Comparison of ENCODE assay signal across 14 cellular contexts in the genomic region with DNA sequence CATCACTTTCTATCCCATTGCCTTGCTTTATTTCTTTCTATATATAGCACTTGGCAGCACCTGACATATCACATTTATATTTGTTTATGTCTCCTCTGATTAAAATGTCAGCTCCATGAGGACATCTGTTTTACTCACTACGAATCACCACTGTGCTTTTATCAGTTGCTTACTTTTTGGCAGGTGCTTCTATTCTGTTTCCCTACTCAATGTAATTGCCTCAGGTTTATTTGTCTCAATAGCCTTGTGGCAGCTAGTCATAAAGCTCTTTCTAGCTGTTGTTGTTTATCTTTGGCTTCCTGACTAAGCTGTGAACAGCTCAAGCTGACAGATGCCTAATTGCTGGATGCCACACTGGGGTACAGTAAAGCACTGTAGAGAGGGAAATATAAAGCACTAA.
DNase-seq lines count a peak whose midpoint lies in the region; ATAC-seq, FAIRE-seq and TF ChIP-seq lines count a peak whose summit lies in the region.
"Had no signal": no experiment of that assay in that cellular context is flagged by ENCODE, and none has a peak within 500 bp of the region (broad histone marks: within the 10 kb centered on the region; RNA-seq: fewer than 3 reads in every experiment).

No MANE protein-coding gene starts in this region.

- H4K8ac ChIP-seq in IMR-90 (ENCODE audit: low read depth in 2 of 2, low read length in 2 of 2): no peak overlapping the region

- H2AK9ac ChIP-seq in IMR-90 (replicated peaks; ENCODE audit: low read depth, low read length, poor library complexity): no peak overlapping the region

- no peak overlapping the region for H3K56ac ChIP-seq in IMR-90 (ENCODE audit: extremely low read depth, insufficient read depth, low read length)

- ATAC-seq in IMR-90 (ENCODE audit: low read depth) (no peak), GM19351 (IDR thresholded peaks at IDR 0.05; ENCODE audit: unreplicated experiment) (no peak), upper lobe of right lung (no peak)

- H3K4me3 ChIP-seq in IMR-90 (ENCODE audit: insufficient read depth, low read depth, low read length) (no peak overlapping the region), endothelial cell of umbilical vein (replicated peaks in 1 of 3; ENCODE audit: insufficient read depth in 1 of 3, low read depth in 1 of 3, low read length in 3 of 3) (no peak overlapping the region), upper lobe of right lung (no peak overlapping the region)
- H3K4me3 ChIP-seq: BLaER1 treated with 17β-estradiol and CSF1 and Interleukin-3, amounts not matched to agents 10 nM and 100 nM; coronary artery had no signal

- no peaks in the 10 kb centered on the region for H3K27me3 Mint-ChIP-seq in activated T-helper 1 cell treated with anti-CD3 and anti-CD28 coated beads, Interleukin-12 subunit alpha, Interleukin-12 subunit beta, Interleukin-2, Interleukin-4 antibody, amounts not matched to agents 30 ng/mL and 10 ng/mL and 1 ng/mL, durations not matched to agents 14 hours and 24 hours and 36 hours (ENCODE audit: insufficient read depth)
- H3K27me3 Mint-ChIP-seq: IgD-negative memory B cell had no signal

- H3K4me1 Mint-ChIP-seq in activated T-helper 1 cell treated with anti-CD3 and anti-CD28 coated beads, Interleukin-12 subunit alpha, Interleukin-12 subunit beta, Interleukin-2, Interleukin-4 antibody, amounts not matched to agents 30 ng/mL and 10 ng/mL and 1 ng/mL, durations not matched to agents 14 hours and 24 hours and 36 hours (ENCODE audit: low read depth): peaks cover 14% of the 10 kb centered on the region

- no peak overlapping the region for H3K27ac ChIP-seq in IMR-90 (ENCODE audit: insufficient read depth, low read length)
- no peak overlapping the region for H3K27ac ChIP-seq in endothelial cell of umbilical vein (ENCODE audit: insufficient read depth, low read depth, low read length)
- no peak overlapping the region for H3K27ac ChIP-seq in upper lobe of right lung
- H3K27ac ChIP-seq: BLaER1 treated with 17β-estradiol and CSF1 and Interleukin-3, amounts not matched to agents 10 nM and 100 nM; coronary artery; VCaP had no signal

- POLR2A ChIA-PET in IMR-90 (lab: Charles Lee; ENCODE audit: unreplicated experiment): no interaction called here
- POLR2A ChIA-PET in endothelial cell of umbilical vein (lab: Charles Lee): no interaction called here

- H2AK5ac ChIP-seq in IMR-90 (ENCODE audit: low read depth, low read length): no peak overlapping the region

- no peak overlapping the region for H2BK120ac ChIP-seq in IMR-90 (ENCODE audit: low read depth, low read length)

- CTCF ChIA-PET in IMR-90 (lab: Yijun Ruan, JAX): no interaction called here
- CTCF ChIA-PET in endothelial cell of umbilical vein (lab: Charles Lee): interaction anchor here (0.7 to 1.4 kb wide), 4 partner anchors 8 to 102 kb away, joined by 3 to 4 read pairs (median 3); no protein-coding TSS in a partner anchor

- WGBS in IMR-90 (ENCODE audit: extremely low coverage in 2 of 2, insufficient read length in 1 of 2), 2 experiments: no CpG with 5 or more reads among the region's 1 CpG

- BruUV-seq in IMR-90 (replicated peaks; lab: Mats Ljungman, UMichigan) (no TSS peak), endothelial cell of umbilical vein (replicated peaks; lab: Mats Ljungman, UMichigan) (no TSS peak)

- H3K79me1 ChIP-seq in IMR-90 (ENCODE audit: low read depth in 1 of 2, low read length in 2 of 2): no peaks in the 10 kb centered on the region

- TF ChIP-seq POLR2A in IMR-90 (IDR thresholded peaks at IDR 0.05; ENCODE audit: low read depth, low read length): no peak
- no peak for TF ChIP-seq POLR2A in endothelial cell of umbilical vein (IDR thresholded peaks at IDR 0.05; ENCODE audit: low read depth, low read length)

- H3K36me3 ChIP-seq in IMR-90 (ENCODE audit: control insufficient read depth, insufficient read depth, low read length): peaks cover 6% of the 10 kb centered on the region
- H3K36me3 ChIP-seq in endothelial cell of umbilical vein (ENCODE audit: control insufficient read depth in 2 of 2, extremely low read depth in 1 of 2, insufficient read depth in 2 of 2, low read length in 2 of 2): peaks cover 0 to 10% of the 10 kb centered on the region in 2 experiments
- H3K36me3 ChIP-seq in upper lobe of right lung: peaks cover 86% of the 10 kb centered on the region

- TF ChIP-seq RAD21 in IMR-90 (IDR thresholded peaks at IDR 0.05; ENCODE audit: low read length): no peak

- H3K9ac ChIP-seq in IMR-90 (ENCODE audit: low read depth, low read length): no peak overlapping the region
- H3K9ac ChIP-seq in endothelial cell of umbilical vein (replicated peaks; ENCODE audit: extremely low read depth, insufficient read depth, low read length): no peak overlapping the region
- H3K9ac ChIP-seq: BLaER1 treated with 17β-estradiol and CSF1 and Interleukin-3, amounts not matched to agents 10 nM and 100 nM had no signal

- dilution Hi-C loops in IMR-90 (cut with HindIII; ENCODE audit: low sequenced_read_pairs, unreplicated experiment): no loop called here
- dilution Hi-C loops in endothelial cell of umbilical vein (cut with MboI; ENCODE audit: extremely low pct_ligation_motif_present, low sequenced_read_pairs): no loop called here

- intact Hi-C loops in IMR-90 (cut with micrococcal nuclease) (no loop called here), endothelial cell of umbilical vein (cut with micrococcal nuclease) (no loop called here), upper lobe of right lung (cut with DNase I) (no loop called here)
- intact Hi-C loops in activated T-helper 1 cell treated with anti-CD3 and anti-CD28 coated beads, Interleukin-12 subunit alpha, Interleukin-12 subunit beta, Interleukin-2, Interleukin-4 antibody, amounts not matched to agents 30 ng/mL and 10 ng/mL and 1 ng/mL, durations not matched to agents 14 hours and 24 hours and 36 hours (cut with micrococcal nuclease): no loop called here

- H3K4me2 ChIP-seq in IMR-90 (ENCODE audit: low read depth, low read length) (no peak overlapping the region), endothelial cell of umbilical vein (ENCODE audit: insufficient read depth, low read length) (no peak overlapping the region)
- H3K4me2 ChIP-seq: BLaER1 treated with 17β-estradiol and CSF1 and Interleukin-3, amounts not matched to agents 10 nM and 100 nM had no signal

- H3K9me3 Mint-ChIP-seq in activated T-helper 1 cell treated with anti-CD3 and anti-CD28 coated beads, Interleukin-12 subunit alpha, Interleukin-12 subunit beta, Interleukin-2, Interleukin-4 antibody, amounts not matched to agents 30 ng/mL and 10 ng/mL and 1 ng/mL, durations not matched to agents 14 hours and 24 hours and 36 hours: no peaks in the 10 kb centered on the region
- H3K9me3 Mint-ChIP-seq: IgD-negative memory B cell had no signal

- no peaks in the 10 kb centered on the region for H3K79me2 ChIP-seq in endothelial cell of umbilical vein (ENCODE audit: control insufficient read depth, insufficient read depth, low read length)

- FAIRE-seq in endothelial cell of umbilical vein (lab: Jason Lieb, UNC): no peak
- FAIRE-seq: RCC 7860 had no signal

- no peak overlapping the region for H3K23ac ChIP-seq in IMR-90 (ENCODE audit: low read depth, low read length)

- H3K4me3 Mint-ChIP-seq in activated T-helper 1 cell treated with anti-CD3 and anti-CD28 coated beads, Interleukin-12 subunit alpha, Interleukin-12 subunit beta, Interleukin-2, Interleukin-4 antibody, amounts not matched to agents 30 ng/mL and 10 ng/mL and 1 ng/mL, durations not matched to agents 14 hours and 24 hours and 36 hours: no peak overlapping the region
- H3K4me3 Mint-ChIP-seq: IgD-negative memory B cell had no signal

- peaks cover 3% of the 10 kb centered on the region; the same call in 1 of the 2 replicates for H3K4me1 ChIP-seq in IMR-90 (ENCODE audit: control insufficient read depth, insufficient read depth, low read length)
- H3K4me1 ChIP-seq in endothelial cell of umbilical vein (ENCODE audit: control insufficient read depth, extremely low read depth, insufficient read depth, low read length): no peaks in the 10 kb centered on the region
- H3K4me1 ChIP-seq in upper lobe of right lung: no peaks in the 10 kb centered on the region
- H3K4me1 ChIP-seq: BLaER1 treated with 17β-estradiol and CSF1 and Interleukin-3, amounts not matched to agents 10 nM and 100 nM had no signal

- no peak overlapping the region for H2BK20ac ChIP-seq in IMR-90 (ENCODE audit: low read depth, low read length)

- H3K36me3 Mint-ChIP-seq in activated T-helper 1 cell treated with anti-CD3 and anti-CD28 coated beads, Interleukin-12 subunit alpha, Interleukin-12 subunit beta, Interleukin-2, Interleukin-4 antibody, amounts not matched to agents 30 ng/mL and 10 ng/mL and 1 ng/mL, durations not matched to agents 14 hours and 24 hours and 36 hours (ENCODE audit: low read depth): peaks cover 42% of the 10 kb centered on the region

- no peak overlapping the region for H3K18ac ChIP-seq in IMR-90 (ENCODE audit: low read depth, low read length)

- TF ChIP-seq CTCF in IMR-90 (conservative IDR thresholded peaks at IDR 0.05; ENCODE audit: low read depth, low read length) (no peak), endothelial cell of umbilical vein (IDR thresholded peaks at IDR 0.05; ENCODE audit: extremely low read depth in 1 of 2, insufficient read depth in 1 of 2, low read depth in 1 of 2, low read length in 2 of 2) (no peak), upper lobe of right lung (IDR thresholded peaks at IDR 0.05) (no peak)

- no peak overlapping the region for H3K4ac ChIP-seq in IMR-90 (ENCODE audit: low read depth, low read length)

- H4K20me1 ChIP-seq in IMR-90 (ENCODE audit: insufficient read depth, low read length) (no peaks in the 10 kb centered on the region), endothelial cell of umbilical vein (replicated peaks; ENCODE audit: control insufficient read depth, extremely low read depth, insufficient read depth, low read length) (no peaks in the 10 kb centered on the region)

- no peaks in the 10 kb centered on the region for H3K9me3 ChIP-seq in IMR-90 (ENCODE audit: control insufficient read depth, insufficient read depth, low read length)
- H3K9me3 ChIP-seq in endothelial cell of umbilical vein (replicated peaks; ENCODE audit: control insufficient read depth, insufficient read depth, low read length): no peaks in the 10 kb centered on the region
- no peaks in the 10 kb centered on the region for H3K9me3 ChIP-seq in upper lobe of right lung
- H3K9me3 ChIP-seq: BLaER1 treated with 17β-estradiol and CSF1 and Interleukin-3, amounts not matched to agents 10 nM and 100 nM had no signal

- no peak overlapping the region for H4K91ac ChIP-seq in IMR-90 (ENCODE audit: insufficient read depth, low read depth, low read length)

- H2BK5ac ChIP-seq in IMR-90 (ENCODE audit: low read depth, low read length, poor library complexity, severe bottlenecking): no peak overlapping the region

- H3K27ac Mint-ChIP-seq in activated T-helper 1 cell treated with anti-CD3 and anti-CD28 coated beads, Interleukin-12 subunit alpha, Interleukin-12 subunit beta, Interleukin-2, Interleukin-4 antibody, amounts not matched to agents 30 ng/mL and 10 ng/mL and 1 ng/mL, durations not matched to agents 14 hours and 24 hours and 36 hours: no peak overlapping the region

- H3K9me1 ChIP-seq in IMR-90 (ENCODE audit: insufficient read depth, low read length) (no peaks in the 10 kb centered on the region), endothelial cell of umbilical vein (replicated peaks; ENCODE audit: control insufficient read depth, extremely low read depth, insufficient read depth, low read length) (no peaks in the 10 kb centered on the region)

- H2BK15ac ChIP-seq in IMR-90 (ENCODE audit: low read depth, low read length): no peak overlapping the region

- H3K27me3 ChIP-seq in IMR-90 (ENCODE audit: control insufficient read depth, insufficient read depth, low read length): no peaks in the 10 kb centered on the region
- no peaks in the 10 kb centered on the region for H3K27me3 ChIP-seq in endothelial cell of umbilical vein (ENCODE audit: control insufficient read depth in 2 of 2, insufficient read depth in 2 of 2, low read length in 2 of 2)
- no peaks in the 10 kb centered on the region for H3K27me3 ChIP-seq in upper lobe of right lung
- H3K27me3 ChIP-seq: BLaER1 treated with 17β-estradiol and CSF1 and Interleukin-3, amounts not matched to agents 10 nM and 100 nM had no signal

- H4K5ac ChIP-seq in IMR-90 (ENCODE audit: low read depth, low read length): no peak overlapping the region

- H3K14ac ChIP-seq in IMR-90 (replicated peaks; ENCODE audit: low read depth, low read length): no peak overlapping the region

- no peak overlapping the region for H2AFZ ChIP-seq in IMR-90 (replicated peaks; ENCODE audit: low read length, poor library complexity)
- H2AFZ ChIP-seq in endothelial cell of umbilical vein (ENCODE audit: low read depth, low read length): no peak overlapping the region

- DNase-seq in COLO668 (lab: John Stamatoyannopoulos, UW; ENCODE audit: unreplicated experiment) (peak; percentile 12), IMR-90 (peak; percentile 50), NCI-H345 treated with DMSO at 0.1 percent for 48 hours (lab: John Stamatoyannopoulos, UW; ENCODE audit: unreplicated experiment) (peak; percentile 53), endothelial cell of umbilical vein (ENCODE audit: low read depth, low spot score) (peak; percentile 8), upper lobe of right lung (no peak)
- no peak for DNase-seq in activated CD8-positive, alpha-beta memory T cell treated with anti-CD3 and anti-CD28 coated beads, Interleukin-2, amount 50 U/mL, for 48 hours
- DNase-seq in activated T-helper 1 cell treated with anti-CD3 and anti-CD28 coated beads, Interleukin-12 subunit alpha, Interleukin-12 subunit beta, Interleukin-2, Interleukin-4 antibody, amounts not matched to agents 30 ng/mL and 10 ng/mL and 1 ng/mL, durations not matched to agents 14 hours and 24 hours and 36 hours (ENCODE audit: low spot score): no peak
- DNase-seq: activated gamma-delta T cell had no signal

- in situ Hi-C loops in IMR-90 (cut with MboI; ENCODE audit: low sequenced_read_pairs): no loop called here

Comparison
In these comparisons a context has a peak if more than half of its experiments do, and no peak if none do; other contexts are left out.
1. DNase-seq: peak in COLO668 (single experiment), IMR-90 (single experiment), NCI-H345 treated with DMSO at 0.1 percent for 48 hours (single experiment) and endothelial cell of umbilical vein (single experiment); none in upper lobe of right lung (single experiment), activated CD8-positive, alpha-beta memory T cell treated with anti-CD3 and anti-CD28 coated beads, Interleukin-2, amount 50 U/mL, for 48 hours (single experiment) and activated T-helper 1 cell treated with anti-CD3 and anti-CD28 coated beads, Interleukin-12 subunit alpha, Interleukin-12 subunit beta, Interleukin-2, Interleukin-4 antibody, amounts not matched to agents 30 ng/mL and 10 ng/mL and 1 ng/mL, durations not matched to agents 14 hours and 24 hours and 36 hours (single experiment).